Comparison of ENCODE assay signal across 7 cellular contexts in the genomic region with DNA sequence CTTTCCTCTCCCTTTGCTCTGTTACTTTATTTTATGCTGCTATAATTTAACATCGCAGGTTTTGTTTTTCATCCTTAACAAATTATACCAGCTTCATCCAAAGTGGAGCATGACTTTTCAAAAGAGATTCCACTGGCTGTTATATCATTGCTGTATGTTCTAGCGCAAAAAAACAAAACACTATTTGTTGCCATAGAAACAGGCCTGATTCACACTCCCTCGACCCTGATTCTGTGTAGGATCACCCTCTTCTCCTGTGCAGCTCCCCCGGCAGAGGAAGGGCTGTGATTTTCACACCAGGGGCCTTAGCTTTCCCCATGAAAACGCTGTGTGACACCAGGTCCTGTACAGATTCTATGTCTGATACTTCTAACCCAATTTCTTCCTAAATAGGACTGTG.
A peak's percentile ranks its signal among the peaks of the same experiment; 100 is the strongest.
DNase-seq lines count a peak whose midpoint lies in the region; FAIRE-seq and TF ChIP-seq lines count a peak whose summit lies in the region.
"Not testable (repeated sequence)": the region's sequence is repeated elsewhere in the genome, so short reads cannot be mapped to it uniquely, and the experiment has no call there.

No MANE protein-coding gene starts in this region.

- TF ChIP-seq POLR2A in H54 (IDR thresholded peaks at IDR 0.05; ENCODE audit: low read depth, low read length), result not testable (repeated sequence)

- not testable (repeated sequence) for H3K36me3 Mint-ChIP-seq in astrocyte (ENCODE audit: low read depth, unreplicated experiment); brain

- not testable (repeated sequence) for H3K27ac ChIP-seq in astrocyte (ENCODE audit: low read depth, low read length); neural cell (ENCODE audit: low read length)

- H3K4me3 ChIP-seq in astrocyte (ENCODE audit: insufficient read depth, low read depth, low read length); neural cell (ENCODE audit: low read length): not testable (repeated sequence)

- H4K20me1 ChIP-seq in astrocyte (ENCODE audit: insufficient read depth, low read length); neural cell (ENCODE audit: insufficient read depth): not testable (repeated sequence)

- H3K4me3 Mint-ChIP-seq in astrocyte (ENCODE audit: unreplicated experiment), result not testable (repeated sequence)
- peak overlapping the region in 1 of 5 experiments; percentile 54 for H3K4me3 Mint-ChIP-seq in brain

- not testable (repeated sequence) for H3K27ac Mint-ChIP-seq in astrocyte (ENCODE audit: unreplicated experiment)
- H3K27ac Mint-ChIP-seq in brain, result peak overlapping the region in 3 of 5 experiments; percentile 50 to 96 (median 84)

- TF ChIP-seq RAD21 in neural cell (conservative IDR thresholded peaks at IDR 0.05), result not testable (repeated sequence)

- not testable (repeated sequence) for H3K36me3 ChIP-seq in astrocyte (ENCODE audit: insufficient read depth, low read length); neural cell (ENCODE audit: insufficient read depth, low read length)

- peak; percentile 37 for TF ChIP-seq EP300 in neural cell (conservative IDR thresholded peaks at IDR 0.05; ENCODE audit: poor library complexity, severe bottlenecking)

- not testable (repeated sequence) for H3K79me2 ChIP-seq in astrocyte (ENCODE audit: insufficient read depth, low read length); neural cell (replicated peaks; ENCODE audit: insufficient read depth, low read length)

- not testable (repeated sequence) for DNase-seq in H54 (ENCODE audit: insufficient read length, low spot score); astrocyte (ENCODE audit: low read depth)
- DNase-seq in NCI-H69 (lab: John Stamatoyannopoulos, UW), result peak; percentile 5
- DNase-seq in left kidney (ENCODE audit: low read depth, low spot score), result peak; percentile 56
- DNase-seq in superior temporal gyrus (ENCODE audit: extremely low spot score), result peak; percentile 21

- not testable (repeated sequence) for H3K4me2 ChIP-seq in astrocyte (ENCODE audit: low read length); neural cell (ENCODE audit: low read length)

- H3K9me3 ChIP-seq in astrocyte (ENCODE audit: insufficient read depth, low read depth, low read length); neural cell (ENCODE audit: low read length): not testable (repeated sequence)

- not testable (repeated sequence) for H3K9me3 Mint-ChIP-seq in astrocyte (ENCODE audit: unreplicated experiment)
- H3K9me3 Mint-ChIP-seq in brain, result peaks cover 0 to 37% (median 3%) of the 10 kb centered on the region in 5 experiments

- H3F3A ChIP-seq in neural cell (ENCODE audit: insufficient read depth, low read length, poor library complexity, severe bottlenecking), result not testable (repeated sequence)

- not testable (repeated sequence) for H3K27me3 Mint-ChIP-seq in astrocyte (ENCODE audit: low read depth, unreplicated experiment); brain

- H3K9ac ChIP-seq in astrocyte (ENCODE audit: low read length); neural cell (ENCODE audit: low read length): not testable (repeated sequence)

- H3K4me1 Mint-ChIP-seq in astrocyte (ENCODE audit: low read depth, unreplicated experiment), result not testable (repeated sequence)
- H3K4me1 Mint-ChIP-seq in brain, result peaks cover 70% of the 10 kb centered on the region

- FAIRE-seq in H54 (lab: Jason Lieb, UNC) (peak; percentile 78), astrocyte (lab: Jason Lieb, UNC) (peak; percentile 47)

- H3K27me3 ChIP-seq in astrocyte (ENCODE audit: insufficient read depth, low read length); neural cell (ENCODE audit: insufficient read depth, low read depth, low read length): not testable (repeated sequence)

- TF ChIP-seq CTCF in astrocyte (IDR thresholded peaks at IDR 0.05; ENCODE audit: insufficient read depth, low read depth, low read length); brain (conservative IDR thresholded peaks at IDR 0.05); neural cell (IDR thresholded peaks at IDR 0.05; ENCODE audit: poor library complexity, severe bottlenecking): not testable (repeated sequence)

- H2AFZ ChIP-seq in astrocyte (ENCODE audit: low read depth, low read length); neural cell (ENCODE audit: low read depth, low read length): not testable (repeated sequence)

- H3K9me2 ChIP-seq in neural cell (ENCODE audit: insufficient read depth, low read length), result not testable (repeated sequence)

- H3K4me1 ChIP-seq in astrocyte (ENCODE audit: insufficient read depth, low read length), result not testable (repeated sequence)
